In the genomic region with DNA sequence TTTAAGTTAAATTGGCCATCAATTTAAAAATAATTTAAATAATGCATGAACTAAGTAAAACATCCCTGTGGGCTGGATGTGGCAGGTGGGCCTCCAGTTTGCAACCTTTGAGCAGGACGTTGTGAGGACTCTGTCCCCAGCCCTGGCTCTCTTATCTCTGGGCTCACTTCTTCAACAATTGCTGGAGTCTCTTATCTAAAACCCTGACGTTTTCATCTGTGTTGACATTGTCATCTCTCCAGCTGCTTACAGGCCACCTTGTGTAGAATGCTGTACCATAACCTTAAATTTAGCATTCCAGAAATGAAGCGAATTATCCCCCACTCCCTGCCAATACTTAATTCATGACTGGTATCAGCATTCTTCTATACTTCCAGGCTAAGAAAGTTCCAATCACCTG, we compare ENCODE assay signal across 22 cellular contexts. TPM values are rescaled to one million over a fixed set of nuclear protein-coding genes. Genes with fewer than 3 reads are reported as not detected.
DNase-seq lines count a peak whose midpoint lies in the region; ATAC-seq and TF ChIP-seq lines count a peak whose summit lies in the region.
"Had no signal": no experiment of that assay in that cellular context is flagged by ENCODE, and none has a peak within 500 bp of the region (broad histone marks: within the 10 kb centered on the region; RNA-seq: fewer than 3 reads in every experiment).

No MANE protein-coding gene starts in this region.

- H3K27ac Mint-ChIP-seq in GM23338 (no peak overlapping the region), endodermal cell (no peak overlapping the region)
- H3K27ac Mint-ChIP-seq in naive thymus-derived CD4-positive, alpha-beta T cell = no peak overlapping the region
- H3K27ac Mint-ChIP-seq: CD4-positive, CD25-positive, alpha-beta regulatory T cell had no signal

- 56 to 61% methylated on average over 2 to 3 of the region's 3 CpGs for WGBS in endodermal cell (ENCODE audit: insufficient coverage in 1 of 2, insufficient read length in 1 of 2), 2 experiments
- WGBS in adrenal gland, 4 donors = 66 to 80% (median 71%) methylated on average over 3 of the region's 3 CpGs

- H3K4me3 Mint-ChIP-seq in GM23338 = no peak overlapping the region
- H3K4me3 Mint-ChIP-seq in endodermal cell = no peak overlapping the region
- H3K4me3 Mint-ChIP-seq in naive thymus-derived CD4-positive, alpha-beta T cell = peak overlapping the region in 2 of 10 donors; percentile 5 to 35

- no peak overlapping the region for H3K4me2 ChIP-seq in GM23338
- H3K4me2 ChIP-seq: BLaER1 had no signal

- H3K4me1 Mint-ChIP-seq in GM23338 = peaks cover 11% of the 10 kb centered on the region
- H3K4me1 Mint-ChIP-seq in endodermal cell = peaks cover 36% of the 10 kb centered on the region
- peaks cover 12 to 21% (median 16%) of the 10 kb centered on the region in 7 donors for H3K4me1 Mint-ChIP-seq in naive thymus-derived CD4-positive, alpha-beta T cell

- H3K27me3 ChIP-seq in GM23338 (ENCODE audit: insufficient read depth) (no peaks in the 10 kb centered on the region), endodermal cell (ENCODE audit: control insufficient read depth, insufficient read depth, low read length, poor library complexity, severe bottlenecking) (no peaks in the 10 kb centered on the region), adrenal gland (no peaks in the 10 kb centered on the region), MG63 (no peaks in the 10 kb centered on the region)
- H3K27me3 ChIP-seq in naive thymus-derived CD4-positive, alpha-beta T cell (ENCODE audit: control insufficient read depth in 2 of 2, insufficient read depth in 2 of 2, low read length in 2 of 2) = no peaks in the 10 kb centered on the region
- H3K27me3 ChIP-seq: BLaER1 had no signal

- peaks cover 17% of the 10 kb centered on the region for H3K79me2 ChIP-seq in GM23338 (replicated peaks; ENCODE audit: insufficient read depth)

- peak overlapping the region; percentile 38; the same call in 1 of the 2 replicates for H2AFZ ChIP-seq in GM23338

- H3K36me3 ChIP-seq in GM23338 (ENCODE audit: insufficient read depth) = no peaks in the 10 kb centered on the region
- no peaks in the 10 kb centered on the region for H3K36me3 ChIP-seq in endodermal cell (ENCODE audit: control insufficient read depth, insufficient read depth, low read length)
- no peaks in the 10 kb centered on the region for H3K36me3 ChIP-seq in adrenal gland (replicated peaks in 1 of 2)
- H3K36me3 ChIP-seq in MG63 = peaks cover 3% of the 10 kb centered on the region; the same call in 1 of the 2 replicates
- H3K36me3 ChIP-seq in naive thymus-derived CD4-positive, alpha-beta T cell (ENCODE audit: control insufficient read depth in 2 of 3, insufficient read depth in 3 of 3, low read length in 3 of 3) = peaks cover 0 to 9% (median 0%) of the 10 kb centered on the region in 3 experiments
- H3K36me3 ChIP-seq: BLaER1 had no signal

- H3K36me3 Mint-ChIP-seq in GM23338 (ENCODE audit: low read depth) (peaks cover 10% of the 10 kb centered on the region; the same call in 2 of the 3 replicates), endodermal cell (ENCODE audit: low read depth) (no peaks in the 10 kb centered on the region)
- H3K36me3 Mint-ChIP-seq in naive thymus-derived CD4-positive, alpha-beta T cell = peaks cover 0 to 5% (median 0%) of the 10 kb centered on the region in 5 donors
- H3K36me3 Mint-ChIP-seq: CD4-positive, CD25-positive, alpha-beta regulatory T cell had no signal

- no peak for ATAC-seq in GM23338
- ATAC-seq in naive thymus-derived CD4-positive, alpha-beta T cell = no peak
- ATAC-seq: Panc1 had no signal

- H3K4me1 ChIP-seq in GM23338 (ENCODE audit: insufficient read depth) (peaks cover 3% of the 10 kb centered on the region; the same call in 1 of the 2 replicates), endodermal cell (ENCODE audit: control insufficient read depth, insufficient read depth, low read length) (peaks cover 10% of the 10 kb centered on the region), adrenal gland (replicated peaks in 1 of 2) (peaks cover 2 to 4% of the 10 kb centered on the region in 2 donors)
- peaks cover 0 to 8% of the 10 kb centered on the region in 2 donors for H3K4me1 ChIP-seq in naive thymus-derived CD4-positive, alpha-beta T cell (ENCODE audit: control insufficient read depth in 2 of 2, insufficient read depth in 2 of 2, low read length in 2 of 2)

- no peak overlapping the region for H3K9ac ChIP-seq in endodermal cell (ENCODE audit: extremely low read depth, low read length, poor library complexity, severe bottlenecking)
- H3K9ac ChIP-seq: BLaER1 had no signal

- H3K27ac ChIP-seq in GM23338 (ENCODE audit: low read depth) = no peak overlapping the region
- H3K27ac ChIP-seq in endodermal cell (ENCODE audit: low read depth, low read length) = no peak overlapping the region
- H3K27ac ChIP-seq in substantia nigra (ENCODE audit: low read depth, low read length, poor library complexity, severe bottlenecking) = no peak overlapping the region
- no peak overlapping the region for H3K27ac ChIP-seq in adrenal gland
- H3K27ac ChIP-seq in naive thymus-derived CD4-positive, alpha-beta T cell (ENCODE audit: low read depth, low read length) = no peak overlapping the region
- H3K27ac ChIP-seq: BLaER1, HL-60, RWPE1 had no signal

- H3K9me2 ChIP-seq in GM23338 (ENCODE audit: insufficient read depth) = no peaks in the 10 kb centered on the region

- TF ChIP-seq CTCF in GM23338 (conservative IDR thresholded peaks at IDR 0.05; ENCODE audit: low read depth in 2 of 2) (no peak), endodermal cell (conservative IDR thresholded peaks at IDR 0.05) (no peak), adrenal gland (IDR thresholded peaks at IDR 0.05) (no peak)

- CTCF ChIA-PET in naive thymus-derived CD4-positive, alpha-beta T cell (lab: Charles Lee) = no interaction called here

- H3K9me3 Mint-ChIP-seq in GM23338 = no peaks in the 10 kb centered on the region; the same call in 2 of the 3 replicates
- H3K9me3 Mint-ChIP-seq in endodermal cell = no peaks in the 10 kb centered on the region
- H3K9me3 Mint-ChIP-seq in naive thymus-derived CD4-positive, alpha-beta T cell = no peaks in the 10 kb centered on the region
- H3K9me3 Mint-ChIP-seq: CD4-positive, CD25-positive, alpha-beta regulatory T cell had no signal

- no peak for TF ChIP-seq POLR2A in adrenal gland (IDR thresholded peaks at IDR 0.05)

- H4K20me1 ChIP-seq in GM23338 (replicated peaks; ENCODE audit: insufficient read depth) = peaks cover 6% of the 10 kb centered on the region; the same call in 1 of the 2 replicates

- POLR2A ChIA-PET in naive thymus-derived CD4-positive, alpha-beta T cell (lab: Charles Lee) = no interaction called here

- H3K9me3 ChIP-seq in endodermal cell (ENCODE audit: control insufficient read depth, low read length) (no peaks in the 10 kb centered on the region), adrenal gland (replicated peaks in 1 of 3) (no peaks in the 10 kb centered on the region), MG63 (no peaks in the 10 kb centered on the region)
- H3K9me3 ChIP-seq in naive thymus-derived CD4-positive, alpha-beta T cell (ENCODE audit: control insufficient read depth in 2 of 3, low read length in 3 of 3) = no peaks in the 10 kb centered on the region
- H3K9me3 ChIP-seq: BLaER1 had no signal

- DNase-seq in GM23338 (ENCODE audit: low spot score) (no peak), NCI-H146 treated with DMSO at 0.1 percent for 48 hours (lab: John Stamatoyannopoulos, UW; ENCODE audit: unreplicated experiment) (peak; percentile 8), endodermal cell (peak; percentile 50), mucosa of gallbladder (ENCODE audit: low spot score) (peak; percentile 25), substantia nigra (lab: John Stamatoyannopoulos, UW) (no peak), adrenal gland (no peak), MG63 (no peak)
- DNase-seq in naive thymus-derived CD4-positive, alpha-beta T cell = no peak
- DNase-seq: CD4-positive, CD25-positive, alpha-beta regulatory T cell; GOT3; HCEC 1CT; KBM-7; NCI-H1694 treated with DMSO at 0.1 percent for 48 hours; NCI-H2081; NCI-H2227 treated with DMSO at 0.1 percent for 48 hours; NCI-H510A; NCI-H69; SHP77 had no signal

- intact Hi-C loops in adrenal gland (cut with DNase I) = loop anchor here in 1 of 2 donors (10.0 kb wide), 1 partner anchor 85 kb away; no protein-coding TSS in a partner anchor
- intact Hi-C loops in naive thymus-derived CD4-positive, alpha-beta T cell (cut with micrococcal nuclease) = loop anchor here (5.0 to 10.0 kb wide), 12 partner anchors 47 to 1715 kb away; a partner anchor contains a TSS

- H3F3A ChIP-seq in GM23338 (replicated peaks; ENCODE audit: low read depth) = no peaks in the 10 kb centered on the region

- H3K4me3 ChIP-seq in GM23338 (no peak overlapping the region), endodermal cell (ENCODE audit: low read length) (peak overlapping the region; percentile 8), adrenal gland (no peak overlapping the region), MG63 (no peak overlapping the region)
- no peak overlapping the region for H3K4me3 ChIP-seq in naive thymus-derived CD4-positive, alpha-beta T cell (ENCODE audit: low read length)
- H3K4me3 ChIP-seq: BLaER1 had no signal

- H3K27me3 Mint-ChIP-seq in GM23338 (ENCODE audit: insufficient read depth, low read depth, poor library complexity) = peaks cover 14% of the 10 kb centered on the region
- no peaks in the 10 kb centered on the region for H3K27me3 Mint-ChIP-seq in endodermal cell (ENCODE audit: insufficient read depth)
- H3K27me3 Mint-ChIP-seq in naive thymus-derived CD4-positive, alpha-beta T cell = peaks cover 0 to 5% (median 0%) of the 10 kb centered on the region in 5 donors

TF ChIP-seq in GM23338, 12 proteins besides CTCF, POLR2A, EP300 and RAD21 (continues in another document):
- TF ChIP-seq NANOG (IDR thresholded peaks at IDR 0.05; ENCODE audit: borderline replicate concordance) = no peak
- no peak for TF ChIP-seq ZNF331 (CRISPR knock-in tag; IDR thresholded peaks at IDR 0.05; ENCODE audit: low read depth)

RNA-seq across cellular contexts. Expression of a gene that starts 3.2 kb away (rescaled TPM):
- total RNA-seq in GM23338 (2014; rRNA removed; shearing (Covaris generic)) = 81.8 and 86.4 TPM in 2 replicates
- polyA plus RNA-seq in GM23338 (2016; fragmentation: Nextera tagmentation; extraction: Ambion mirVana) (49.5 and 63.5 TPM in 2 replicates), adrenal gland (100 to 1,000 TPM in 1 of 3 donors, 10 to 100 TPM in 2; 24.2 to 101 (median 37.4) TPM)
- total RNA-seq in endodermal cell (100 to 1,000 TPM in 1 of 2 donors, 10 to 100 TPM in 1; 90.8 to 104 TPM), mucosa of gallbladder (149 TPM), adrenal gland (100 to 1,000 TPM in 1 of 8 donors, 10 to 100 TPM in 7; 60.4 to 101 (median 81.7) TPM)
- polyA plus RNA-seq in endodermal cell (2013, experiment 1 of 2) = 120 TPM
- 126 TPM for polyA plus RNA-seq in endodermal cell (2013, experiment 2 of 2)
- 27.7 and 52.2 TPM in 2 replicates for total RNA-seq in MG63 (2014; rRNA removed; shearing (Covaris generic); ENCODE audit: low replicate concordance)
- total RNA-seq in naive thymus-derived CD4-positive, alpha-beta T cell = 10 to 100 TPM; 42.2 to 66.0 (median 46.3) TPM
- 10 to 100 TPM; 19.7 to 20.3 TPM for polyA plus RNA-seq in naive thymus-derived CD4-positive, alpha-beta T cell

Comparison
In these comparisons a context has a peak if more than half of its experiments do, and no peak if none do; other contexts are left out.
1. DNase-seq: peak in NCI-H146 treated with DMSO at 0.1 percent for 48 hours (single experiment), endodermal cell (single experiment) and mucosa of gallbladder (single experiment); none in GM23338 (single experiment), substantia nigra (0 of 49), adrenal gland (0 of 7), MG63 (single experiment) and naive thymus-derived CD4-positive, alpha-beta T cell (0 of 9).